Comparison of ENCODE assay signal across 12 cellular contexts in the genomic region with DNA sequence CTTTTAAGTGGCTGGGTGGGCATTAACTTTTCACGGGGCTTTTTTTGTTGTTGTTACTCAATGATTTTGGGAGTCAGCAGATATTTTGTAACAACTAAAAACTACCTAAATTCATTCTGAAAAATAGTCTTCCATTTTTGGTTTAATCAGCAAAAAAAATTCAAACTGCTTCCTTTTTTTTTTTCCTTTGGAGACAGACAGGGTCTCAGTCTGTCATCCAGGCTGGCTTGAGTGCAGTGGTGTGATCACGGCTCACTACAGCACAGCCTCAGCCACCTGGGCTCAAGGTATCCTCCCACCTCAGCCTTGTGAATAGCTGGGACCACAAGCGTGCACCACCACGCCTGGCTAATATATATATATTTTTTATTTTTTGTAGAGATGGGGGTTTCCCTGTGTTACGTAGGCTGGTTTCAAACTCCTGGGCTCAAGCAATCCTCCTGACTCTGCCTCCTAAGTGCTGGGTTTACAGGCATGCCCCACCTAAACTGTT.
"Had no signal": no experiment of that assay in that cellular context is flagged by ENCODE, and none has a peak within 500 bp of the region (broad histone marks: within the 10 kb centered on the region; RNA-seq: fewer than 3 reads in every experiment).

No MANE protein-coding gene starts in this region.

- DNase-seq: activated CD4-positive, alpha-beta T cell treated with anti-CD3 and anti-CD28 coated beads for 4 hours; activated CD8-positive, alpha-beta memory T cell treated with anti-CD3 and anti-CD28 coated beads, Interleukin-2, amount 50 U/mL, for 48 hours; activated CD8-positive, alpha-beta T cell treated with anti-CD3 and anti-CD28 coated beads, Interleukin-2, amount 10 ng/mL, durations not matched to agents 7 days and 5 days; activated naive CD4-positive, alpha-beta T cell treated with Interleukin-2 at 50 U/mL for 16 hours; activated naive CD8-positive, alpha-beta T cell treated with anti-CD3 and anti-CD28 coated beads, Interleukin-2, amount 50 U/mL, for 24 hours; central memory CD4-positive, alpha-beta T cell; effector memory CD8-positive, alpha-beta T cell; kidney; naive thymus-derived CD4-positive, alpha-beta T cell; stimulated activated CD4-positive, alpha-beta T cell treated with anti-CD3 and anti-CD28 coated beads, Interleukin-12 subunit alpha, Interleukin-12 subunit beta, amount 100 ng/mL, for 4 hours; stimulated activated naive CD4-positive, alpha-beta T cell treated with Interleukin-2 at 50 U/mL for 16 hours had no signal

- H3K9me3 Mint-ChIP-seq: activated naive CD8-positive, alpha-beta T cell treated with anti-CD3 and anti-CD28 coated beads, Interleukin-2, amount 50 U/mL, for 24 hours; effector memory CD8-positive, alpha-beta T cell; naive thymus-derived CD4-positive, alpha-beta T cell had no signal

- H3K36me3 Mint-ChIP-seq: naive thymus-derived CD4-positive, alpha-beta T cell had no signal

- ATAC-seq: activated CD8-positive, alpha-beta T cell treated with anti-CD3 and anti-CD28 coated beads, Interleukin-2, amount 10 ng/mL, durations not matched to agents 7 days and 5 days; activated naive CD8-positive, alpha-beta T cell treated with anti-CD3 and anti-CD28 coated beads, Interleukin-2, amount 50 U/mL, for 24 hours; effector memory CD8-positive, alpha-beta T cell; naive thymus-derived CD4-positive, alpha-beta T cell had no signal

- H3K27ac Mint-ChIP-seq: activated CD8-positive, alpha-beta T cell treated with anti-CD3 and anti-CD28 coated beads, Interleukin-2, amount 10 ng/mL, durations not matched to agents 7 days and 5 days; activated naive CD8-positive, alpha-beta T cell treated with anti-CD3 and anti-CD28 coated beads, Interleukin-2, amount 50 U/mL, for 24 hours; effector memory CD8-positive, alpha-beta T cell; naive thymus-derived CD4-positive, alpha-beta T cell had no signal

- H3K27ac ChIP-seq: VCaP had no signal

- H3K4me3 Mint-ChIP-seq: activated CD8-positive, alpha-beta T cell treated with anti-CD3 and anti-CD28 coated beads, Interleukin-2, amount 10 ng/mL, durations not matched to agents 7 days and 5 days; activated naive CD8-positive, alpha-beta T cell treated with anti-CD3 and anti-CD28 coated beads, Interleukin-2, amount 50 U/mL, for 24 hours; effector memory CD8-positive, alpha-beta T cell; naive thymus-derived CD4-positive, alpha-beta T cell had no signal
